Comparison of ENCODE assay signal across 8 cellular contexts in genomic region chr7:50369408-50370026, GRCh38.
A peak's percentile ranks its signal among the peaks of the same experiment; 100 is the strongest.
DNase-seq lines count a peak whose midpoint lies in the region; ATAC-seq and TF ChIP-seq lines count a peak whose summit lies in the region.

No MANE protein-coding gene starts in this region.

- peaks cover 96% of the 10 kb centered on the region for H3K4me1 Mint-ChIP-seq in activated CD4-positive, alpha-beta T cell treated with anti-CD3 and anti-CD28 coated beads for 36 hours

- peak overlapping the region; percentile 10 for H3K4me3 Mint-ChIP-seq in activated CD4-positive, alpha-beta T cell treated with anti-CD3 and anti-CD28 coated beads for 36 hours

- peak; percentile 42 for TF ChIP-seq CTCF in fibroblast of villous mesenchyme (IDR thresholded peaks at IDR 0.05; ENCODE audit: insufficient read depth, low read depth, low read length)

- H3K27ac Mint-ChIP-seq in activated CD4-positive, alpha-beta T cell treated with anti-CD3 and anti-CD28 coated beads for 36 hours: peak overlapping the region; percentile 88

- peak; percentile 62 for DNase-seq in activated CD4-positive, alpha-beta T cell treated with anti-CD3 and anti-CD28 coated beads for 36 hours
- DNase-seq in activated CD4-positive, alpha-beta T cell treated with anti-CD3 and anti-CD28 coated beads for 48 hours: no peak
- DNase-seq in KG1 (lab: John Stamatoyannopoulos, UW): peak; percentile 36
- peak in 4 of 5 donors; percentile 32 to 82 (median 52) for DNase-seq in T-helper 1 cell
- peak; percentile 6 for DNase-seq in fibroblast of villous mesenchyme (ENCODE audit: low read depth)
- no peak for DNase-seq in COLO668 (lab: John Stamatoyannopoulos, UW; ENCODE audit: unreplicated experiment)
- no peak for DNase-seq in ecto neural progenitor cell (ENCODE audit: low spot score)

- POLR2A ChIA-PET in activated CD4-positive, alpha-beta T cell treated with anti-CD3 and anti-CD28 coated beads for 36 hours (lab: Charles Lee): interaction anchor here (0.6 to 3.7 kb wide), 4 partner anchors 18 to 140 kb away, joined by 7 to 86 read pairs (median 20); no protein-coding TSS in a partner anchor

- H3K4me3 ChIP-seq in fibroblast of villous mesenchyme (ENCODE audit: low read depth, low read length): no peak overlapping the region

- intact Hi-C loops in activated CD4-positive, alpha-beta T cell treated with anti-CD3 and anti-CD28 coated beads for 36 hours (cut with DNase I, micrococcal nuclease): loop anchor here (1.0 to 5.0 kb wide), 9 partner anchors 9 to 277 kb away; partner anchors contain the start of gene ZPBP (in 1 of the 2)

- peaks cover 90% of the 10 kb centered on the region for H3K36me3 Mint-ChIP-seq in activated CD4-positive, alpha-beta T cell treated with anti-CD3 and anti-CD28 coated beads for 36 hours (ENCODE audit: low read depth)

- ATAC-seq in activated CD4-positive, alpha-beta T cell treated with anti-CD3 and anti-CD28 coated beads for 36 hours: no peak
- no peak for ATAC-seq in HG02763 (IDR thresholded peaks at IDR 0.05; ENCODE audit: unreplicated experiment)

- H3K9me3 Mint-ChIP-seq in activated CD4-positive, alpha-beta T cell treated with anti-CD3 and anti-CD28 coated beads for 36 hours (ENCODE audit: low read depth): no peaks in the 10 kb centered on the region

- CTCF ChIA-PET in activated CD4-positive, alpha-beta T cell treated with anti-CD3 and anti-CD28 coated beads for 36 hours (lab: Charles Lee): interaction anchor here (0.8 to 13.7 kb wide), 29 partner anchors 8 to 277 kb away, joined by 3 to 214 read pairs (median 6); partner anchors contain the start of genes IKZF1 and ZPBP

- H3K27me3 Mint-ChIP-seq in activated CD4-positive, alpha-beta T cell treated with anti-CD3 and anti-CD28 coated beads for 36 hours: no peaks in the 10 kb centered on the region

Comparison
In these comparisons a context has a peak if more than half of its experiments do, and no peak if none do; other contexts are left out.
1. DNase-seq: peak in activated CD4-positive, alpha-beta T cell treated with anti-CD3 and anti-CD28 coated beads for 36 hours (single experiment), KG1 (single experiment), T-helper 1 cell (4 of 5) and fibroblast of villous mesenchyme (single experiment); none in activated CD4-positive, alpha-beta T cell treated with anti-CD3 and anti-CD28 coated beads for 48 hours (single experiment), COLO668 (single experiment) and ecto neural progenitor cell (single experiment).